12 cellular contexts compared by ENCODE assay signal in the genomic region with DNA sequence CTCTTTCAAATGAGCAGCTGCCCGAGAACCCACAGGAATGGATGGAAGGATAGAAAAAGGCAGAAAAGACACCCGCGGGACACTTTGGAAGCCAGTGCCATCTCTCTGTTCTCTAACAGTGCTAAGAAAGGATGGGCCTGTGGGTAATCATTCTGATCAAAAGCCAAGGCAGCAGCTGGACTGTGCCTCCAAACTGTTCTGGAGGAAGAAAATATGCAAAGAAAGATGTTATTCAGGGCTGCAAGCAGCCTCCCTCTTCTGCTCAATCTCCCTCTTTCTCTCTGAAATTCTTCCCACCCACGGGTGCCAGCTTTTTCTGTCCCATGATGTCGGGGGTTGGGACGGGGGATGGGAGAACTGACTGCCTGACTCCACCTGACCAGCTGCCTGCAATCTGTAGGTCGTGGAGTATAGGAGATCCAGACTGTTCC. TPM values are rescaled to one million over a fixed set of nuclear protein-coding genes. Genes with fewer than 3 reads are reported as not detected.
DNase-seq lines count a peak whose midpoint lies in the region; ATAC-seq, FAIRE-seq and TF ChIP-seq lines count a peak whose summit lies in the region.
"Had no signal": no experiment of that assay in that cellular context is flagged by ENCODE, and none has a peak within 500 bp of the region (broad histone marks: within the 10 kb centered on the region; RNA-seq: fewer than 3 reads in every experiment).

No MANE protein-coding gene starts in this region.

- dilution Hi-C loops in IMR-90 (cut with HindIII; ENCODE audit: low sequenced_read_pairs, unreplicated experiment): no loop called here

- ATAC-seq in IMR-90 (ENCODE audit: low read depth) (peak; percentile 73), HepG2 (no peak), HG02588 (IDR thresholded peaks at IDR 0.05; ENCODE audit: unreplicated experiment) (no peak)
- ATAC-seq: activated CD8-positive, alpha-beta memory T cell treated with anti-CD3 and anti-CD28 coated beads, Interleukin-2, amount 10 ng/mL, durations not matched to agents 7 days and 5 days had no signal

- H3K36me3 ChIP-seq in IMR-90 (ENCODE audit: control insufficient read depth, insufficient read depth, low read length) (no peaks in the 10 kb centered on the region), HepG2 (replicated peaks in 1 of 2; ENCODE audit: control insufficient read depth in 1 of 2, insufficient read depth in 2 of 2, low read length in 2 of 2) (no peaks in the 10 kb centered on the region)

- no peak for TF ChIP-seq RAD21 in IMR-90 (IDR thresholded peaks at IDR 0.05; ENCODE audit: low read length)
- TF ChIP-seq RAD21 in HepG2 (CRISPR knock-in tag; IDR thresholded peaks at IDR 0.05): no peak

- H3K9ac ChIP-seq in IMR-90 (ENCODE audit: low read depth, low read length): no peak overlapping the region
- no peak overlapping the region for H3K9ac ChIP-seq in HepG2 (ENCODE audit: insufficient read depth, low read depth, low read length)

- peak overlapping the region; percentile 11; the same call in 1 of the 2 replicates for H3K18ac ChIP-seq in IMR-90 (ENCODE audit: low read depth, low read length)

- no peaks in the 10 kb centered on the region for H3K9me1 ChIP-seq in IMR-90 (ENCODE audit: insufficient read depth, low read length)

- TF ChIP-seq EP300 in HepG2 (IDR thresholded peaks at IDR 0.05; ENCODE audit: low read depth in 2 of 2, low read length in 2 of 2) (no peak), HepG2 (CRISPR knock-in tag; IDR thresholded peaks at IDR 0.05; ENCODE audit: borderline replicate concordance) (no peak)

- H3K23ac ChIP-seq in IMR-90 (ENCODE audit: low read depth, low read length): no peak overlapping the region

- TF ChIP-seq CTCF in IMR-90 (conservative IDR thresholded peaks at IDR 0.05; ENCODE audit: low read depth, low read length): no peak
- TF ChIP-seq CTCF in HepG2 (CRISPR knock-in tag; IDR thresholded peaks at IDR 0.05): no peak

- no peak overlapping the region for H2BK15ac ChIP-seq in IMR-90 (ENCODE audit: low read depth, low read length)

- H2AFZ ChIP-seq in IMR-90 (replicated peaks; ENCODE audit: low read length, poor library complexity): peak overlapping the region; percentile 0
- no peak overlapping the region for H2AFZ ChIP-seq in HepG2 (ENCODE audit: low read length)

- H3K4me3 ChIP-seq in IMR-90 (ENCODE audit: insufficient read depth, low read depth, low read length) (no peak overlapping the region), HepG2 (replicated peaks in 1 of 3; ENCODE audit: insufficient read depth in 1 of 3, low read depth in 2 of 3, low read length in 3 of 3) (no peak overlapping the region), skin epidermis (no peak overlapping the region)

- no TSS peak for BruUV-seq in IMR-90 (replicated peaks; lab: Mats Ljungman, UMichigan)
- BruUV-seq in HepG2 (replicated peaks; lab: Mats Ljungman, UMichigan): no TSS peak

- no peak overlapping the region for H2BK20ac ChIP-seq in IMR-90 (ENCODE audit: low read depth, low read length)

- no peak overlapping the region for H2AK5ac ChIP-seq in IMR-90 (ENCODE audit: low read depth, low read length)

- H4K8ac ChIP-seq in IMR-90 (ENCODE audit: low read depth in 2 of 2, low read length in 2 of 2): no peak overlapping the region

- H3K27me3 ChIP-seq in IMR-90 (ENCODE audit: control insufficient read depth, insufficient read depth, low read length): no peaks in the 10 kb centered on the region
- no peaks in the 10 kb centered on the region for H3K27me3 ChIP-seq in HepG2 (ENCODE audit: control insufficient read depth in 1 of 2, insufficient read depth in 2 of 2, low read length in 2 of 2)

- no peak overlapping the region for H2BK5ac ChIP-seq in IMR-90 (ENCODE audit: low read depth, low read length, poor library complexity, severe bottlenecking)

- no peak for FAIRE-seq in HepG2 (lab: Jason Lieb, UNC)
- FAIRE-seq: endometrium, TTC549 had no signal

- no peaks in the 10 kb centered on the region for H3K79me1 ChIP-seq in IMR-90 (ENCODE audit: low read depth in 1 of 2, low read length in 2 of 2)

- in situ Hi-C loops in IMR-90 (cut with MboI; ENCODE audit: low sequenced_read_pairs) (no loop called here), HepG2 (cut with HindIII; ENCODE audit: extremely low pct_ligation_motif_present, low pct_unique_long_range_greater_than_20kb) (no loop called here)

- peak overlapping the region; percentile 17; the same call in 1 of the 2 replicates for H3K4me2 ChIP-seq in IMR-90 (ENCODE audit: low read depth, low read length)
- H3K4me2 ChIP-seq in HepG2 (ENCODE audit: low read depth, low read length): no peak overlapping the region

- H3K4me1 ChIP-seq in IMR-90 (ENCODE audit: control insufficient read depth, insufficient read depth, low read length) (peaks cover 5% of the 10 kb centered on the region; the same call in 1 of the 2 replicates), HepG2 (ENCODE audit: insufficient read depth, low read length) (peaks cover 61% of the 10 kb centered on the region)

- POLR2A ChIA-PET in IMR-90 (lab: Charles Lee; ENCODE audit: unreplicated experiment) (no interaction called here), HepG2 (lab: Yijun Ruan, JAX) (interaction anchor here (1.0 to 17.8 kb wide), 5 partner anchors 10 to 190 kb away, joined by 3 to 518 read pairs (median 3); no protein-coding TSS in a partner anchor)

- no peak overlapping the region for H3K4ac ChIP-seq in IMR-90 (ENCODE audit: low read depth, low read length)

- DNase-seq in IMR-90: no peak
- peak; percentile 20 for DNase-seq in astrocyte of the hippocampus (ENCODE audit: low read depth, low spot score)
- no peak for DNase-seq in HepG2 (ENCODE audit: low spot score)
- DNase-seq in HCEC 1CT: no peak
- no peak for DNase-seq in MV-4-11 (lab: John Stamatoyannopoulos, UW)
- DNase-seq: activated CD8-positive, alpha-beta memory T cell treated with anti-CD3 and anti-CD28 coated beads, Interleukin-2, amount 10 ng/mL, durations not matched to agents 7 days and 5 days; Karpas-422; naive thymus-derived CD4-positive, alpha-beta T cell had no signal

- intact Hi-C loops in IMR-90 (cut with micrococcal nuclease) (no loop called here), HepG2 (cut with micrococcal nuclease; ENCODE audit: unreplicated experiment) (loop anchor here (10.0 kb wide), 1 partner anchor 50 kb away; no protein-coding TSS in a partner anchor)

- no peak overlapping the region for H2BK120ac ChIP-seq in IMR-90 (ENCODE audit: low read depth, low read length)

- H2AK9ac ChIP-seq in IMR-90 (replicated peaks; ENCODE audit: low read depth, low read length, poor library complexity): no peak overlapping the region

- H4K20me1 ChIP-seq in IMR-90 (ENCODE audit: insufficient read depth, low read length) (no peaks in the 10 kb centered on the region), HepG2 (ENCODE audit: insufficient read depth, low read length) (no peaks in the 10 kb centered on the region)

- TF ChIP-seq POLR2A in IMR-90 (IDR thresholded peaks at IDR 0.05; ENCODE audit: low read depth, low read length): no peak
- TF ChIP-seq POLR2A in HepG2 (IDR thresholded peaks at IDR 0.05; ENCODE audit: insufficient read depth in 1 of 2, low read depth in 2 of 2, low read length in 2 of 2): no peak

- peak overlapping the region; percentile 44; the same call in 1 of the 2 replicates for H4K5ac ChIP-seq in IMR-90 (ENCODE audit: low read depth, low read length)

- H3K9me3 ChIP-seq in IMR-90 (ENCODE audit: control insufficient read depth, insufficient read depth, low read length) (no peaks in the 10 kb centered on the region), HepG2 (ENCODE audit: low read length) (no peaks in the 10 kb centered on the region)

- H4K91ac ChIP-seq in IMR-90 (ENCODE audit: insufficient read depth, low read depth, low read length): no peak overlapping the region

- H3K14ac ChIP-seq in IMR-90 (replicated peaks; ENCODE audit: low read depth, low read length): no peak overlapping the region

- no peaks in the 10 kb centered on the region for H3K79me2 ChIP-seq in HepG2 (ENCODE audit: insufficient read depth, low read length)

- no peak overlapping the region for H3K56ac ChIP-seq in IMR-90 (ENCODE audit: extremely low read depth, insufficient read depth, low read length)

- 40% methylated on average over 2 of the region's 7 CpGs; no CpG with 5 or more reads in 1 of the 2 experiments for WGBS in IMR-90 (ENCODE audit: extremely low coverage in 2 of 2, insufficient read length in 1 of 2), 2 experiments
- WGBS in HepG2 (ENCODE audit: low lambda C conversion rate): 72% methylated on average over 7 of the region's 7 CpGs

- CTCF ChIA-PET in IMR-90 (lab: Yijun Ruan, JAX) (interaction anchor here (1.4 kb wide), 1 partner anchor 58 kb away, joined by 4 read pairs; no protein-coding TSS in a partner anchor), HepG2 (lab: Yijun Ruan, JAX; ENCODE audit: low intra/inter-chr PET ratio, low total read pairs) (no interaction called here)

- H3K27ac ChIP-seq in IMR-90 (ENCODE audit: insufficient read depth, low read length) (no peak overlapping the region; the same call in 1 of the 2 replicates), HepG2 (ENCODE audit: extremely low read length, insufficient read depth, low read length) (peak overlapping the region; percentile 0), skin epidermis (peak overlapping the region in 15 of 21 experiments; percentile 3 to 79 (median 55))

RNA-seq across cellular contexts. Expression of a gene that starts 37.8 kb away (rescaled TPM):
- 344 and 385 TPM in 2 replicates for total RNA-seq in IMR-90 (2012; rRNA removed)
- 2,453 and 2,516 TPM in 2 replicates for polyA plus RNA-seq in IMR-90 (2012; rRNA removed)
- polyA plus RNA-seq in IMR-90 (2012; cell fraction: cytosol; rRNA removed): 1,842 and 5,333 TPM in 2 replicates
- polyA plus RNA-seq in IMR-90 (2012; cell fraction: nucleus; rRNA removed; ENCODE audit: low replicate concordance): 767 and 934 TPM in 2 replicates
- 544 and 607 TPM in 2 replicates for total RNA-seq in HepG2 (2016; rRNA removed; fragmentation: Illumina TruSeq; extraction: Trizol)
- total RNA-seq in HepG2 (2016; cell fraction: cytosol; rRNA removed; fragmentation: Illumina TruSeq; extraction: Trizol; ENCODE audit: low read depth): 3,105 and 3,667 TPM in 2 replicates
- total RNA-seq in HepG2 (2016; cell fraction: insoluble cytoplasmic fraction; rRNA removed; fragmentation: Illumina TruSeq; extraction: Trizol): 481 and 554 TPM in 2 replicates
- total RNA-seq in HepG2 (2016; cell fraction: membrane; rRNA removed; fragmentation: Illumina TruSeq; extraction: Trizol): 4,411 and 4,459 TPM in 2 replicates
- 460 and 546 TPM in 2 replicates for total RNA-seq in HepG2 (2016; cell fraction: nucleus; rRNA removed; fragmentation: Illumina TruSeq; extraction: Trizol)
- polyA plus RNA-seq in HepG2 (2011; rRNA removed): 760 and 802 TPM in 2 replicates
- polyA plus RNA-seq in HepG2 (2011; cell fraction: cytosol; rRNA removed): 904 and 962 TPM in 2 replicates
- polyA plus RNA-seq in HepG2 (2011; cell fraction: nucleus; rRNA removed): 547 and 633 TPM in 2 replicates
- 4,160 and 4,286 TPM in 2 replicates for polyA plus RNA-seq in HepG2 (2012)
- 74,852 and 83,301 TPM in 2 replicates for polyA plus RNA-seq in HepG2 (2016; cell fraction: cytosol; fragmentation: Illumina TruSeq; extraction: Trizol; ENCODE audit: low read depth)
- 2,697 and 2,813 TPM in 2 replicates for polyA plus RNA-seq in HepG2 (2016; cell fraction: insoluble cytoplasmic fraction; fragmentation: Illumina TruSeq; extraction: Trizol; ENCODE audit: low read depth)
- 37,583 and 39,786 TPM in 2 replicates for polyA plus RNA-seq in HepG2 (2016; cell fraction: membrane; fragmentation: Illumina TruSeq; extraction: Trizol; ENCODE audit: low read depth)
- polyA plus RNA-seq in HepG2 (2016; cell fraction: nucleus; fragmentation: Illumina TruSeq; extraction: Trizol; ENCODE audit: insufficient read depth, low read depth): 2,546 and 3,012 TPM in 2 replicates
- polyA minus RNA-seq in HepG2 (2011; rRNA and poly(A)+ RNA removed; ENCODE audit: low replicate concordance): 361 and 877 TPM in 2 replicates
- 693 and 773 TPM in 2 replicates for polyA minus RNA-seq in HepG2 (2011; cell fraction: cytosol; rRNA and poly(A)+ RNA removed)
- 191 and 263 TPM in 2 replicates for polyA minus RNA-seq in HepG2 (2011; cell fraction: nucleus; rRNA and poly(A)+ RNA removed)

RNA-seq across cellular contexts. Expression of a gene that starts 55.1 kb away (rescaled TPM):
- total RNA-seq in IMR-90 (2012; rRNA removed) (0.83 and 0.90 TPM in 2 replicates), HepG2 (2016; rRNA removed; fragmentation: Illumina TruSeq; extraction: Trizol) (0.09 TPM in 1 of 2 replicates, not detected in the other)
- polyA plus RNA-seq in IMR-90 (2012; rRNA removed) (1.2 and 1.4 TPM in 2 replicates), HepG2 (2011; rRNA removed) (0.65 and 2.3 TPM in 2 replicates)
- 0.44 and 1.1 TPM in 2 replicates for polyA plus RNA-seq in IMR-90 (2012; cell fraction: cytosol; rRNA removed)
- 6.3 and 7.2 TPM in 2 replicates for polyA plus RNA-seq in IMR-90 (2012; cell fraction: nucleus; rRNA removed; ENCODE audit: low replicate concordance)
- 0.09 and 0.10 TPM in 2 replicates for total RNA-seq in HepG2 (2016; cell fraction: cytosol; rRNA removed; fragmentation: Illumina TruSeq; extraction: Trizol; ENCODE audit: low read depth)
- 0.09 TPM in 1 of 2 replicates, not detected in the other for total RNA-seq in HepG2 (2016; cell fraction: insoluble cytoplasmic fraction; rRNA removed; fragmentation: Illumina TruSeq; extraction: Trizol)
- 0.06 and 0.07 TPM in 2 replicates for total RNA-seq in HepG2 (2016; cell fraction: membrane; rRNA removed; fragmentation: Illumina TruSeq; extraction: Trizol)
- total RNA-seq in HepG2 (2016; cell fraction: nucleus; rRNA removed; fragmentation: Illumina TruSeq; extraction: Trizol): 0.13 and 0.16 TPM in 2 replicates
- 0.24 and 0.96 TPM in 2 replicates for polyA plus RNA-seq in HepG2 (2011; cell fraction: cytosol; rRNA removed)
- polyA plus RNA-seq in HepG2 (2011; cell fraction: nucleus; rRNA removed): 2.9 and 8.0 TPM in 2 replicates
- 1.1 and 1.9 TPM in 2 replicates for polyA plus RNA-seq in HepG2 (2012)
- polyA plus RNA-seq in HepG2 (2016; cell fraction: cytosol; fragmentation: Illumina TruSeq; extraction: Trizol; ENCODE audit: low read depth): 1.3 and 1.4 TPM in 2 replicates
- 0.07 TPM in 1 of 2 replicates, not detected in the other for polyA plus RNA-seq in HepG2 (2016; cell fraction: insoluble cytoplasmic fraction; fragmentation: Illumina TruSeq; extraction: Trizol; ENCODE audit: low read depth)
- polyA plus RNA-seq in HepG2 (2016; cell fraction: membrane; fragmentation: Illumina TruSeq; extraction: Trizol; ENCODE audit: low read depth): 0.37 and 0.43 TPM in 2 replicates
- not detected in 2 replicates for polyA plus RNA-seq in HepG2 (2016; cell fraction: nucleus; fragmentation: Illumina TruSeq; extraction: Trizol; ENCODE audit: insufficient read depth, low read depth)
- 0.28 and 1.6 TPM in 2 replicates for polyA minus RNA-seq in HepG2 (2011; rRNA and poly(A)+ RNA removed; ENCODE audit: low replicate concordance)
- 0.44 and 0.79 TPM in 2 replicates for polyA minus RNA-seq in HepG2 (2011; cell fraction: cytosol; rRNA and poly(A)+ RNA removed)
- 1.7 and 6.0 TPM in 2 replicates for polyA minus RNA-seq in HepG2 (2011; cell fraction: nucleus; rRNA and poly(A)+ RNA removed)
- total RNA-seq: activated CD8-positive, alpha-beta memory T cell treated with anti-CD3 and anti-CD28 coated beads, Interleukin-2, amount 10 ng/mL, durations not matched to agents 7 days and 5 days had no signal
